1 cellular context compared by ENCODE assay signal in genomic region chr1:228417471-228418203, GRCh38.
A peak's percentile ranks its signal among the peaks of the same experiment; 100 is the strongest.
TF ChIP-seq lines count a peak whose summit lies in the region.

No MANE protein-coding gene starts in this region.

TF ChIP-seq in K562, 482 proteins besides CTCF, POLR2A, EP300 and RAD21 (continued from another document and continues in another):
- TF ChIP-seq HDAC6 (IDR thresholded peaks at IDR 0.05; ENCODE audit: low read depth, low read length) (no peak), SMAD3 (CRISPR knock-in tag; conservative IDR thresholded peaks at IDR 0.05) (0 out of 2 replicates have a peak, but pooled peaks have one; percentile 19), ID3 (CRISPR knock-in tag; IDR thresholded peaks at IDR 0.05) (no peak), ID3 (tag; IDR thresholded peaks at IDR 0.05) (peak; percentile 92), ZBTB9 (CRISPR knock-in tag; IDR thresholded peaks at IDR 0.05) (no peak), SRSF7 (optimal IDR thresholded peaks at IDR 0.05; ENCODE audit: low read depth, low read length) (no peak), RBBP5 (IDR thresholded peaks at IDR 0.05; ENCODE audit: borderline replicate concordance, insufficient read depth, low read length, poor library complexity, severe bottlenecking) (no peak), TRIM28 (IDR thresholded peaks at IDR 0.05) (no peak), KDM5B (IDR thresholded peaks at IDR 0.05; ENCODE audit: insufficient replicate concordance, low read depth, low read length) (no peak), KLF10 (CRISPR knock-in tag; IDR thresholded peaks at IDR 0.05) (no peak), NR2F6 (CRISPR knock-in tag; IDR thresholded peaks at IDR 0.05) (no peak), COPS2 (conservative IDR thresholded peaks at IDR 0.05) (no peak), STAT5A (IDR thresholded peaks at IDR 0.05; ENCODE audit: borderline replicate concordance, low read length) (peak; percentile 89), NR4A1 (CRISPR knock-in tag; IDR thresholded peaks at IDR 0.05) (no peak), NR4A1 (tag; IDR thresholded peaks at IDR 0.05) (peak; percentile 91), L3MBTL2 (IDR thresholded peaks at IDR 0.05) (no peak), EGR1 (conservative IDR thresholded peaks at IDR 0.05) (0 out of 2 replicates have a peak, but pooled peaks have one; percentile 3), PHTF2 (CRISPR knock-in tag; IDR thresholded peaks at IDR 0.05) (no peak), SAFB (IDR thresholded peaks at IDR 0.05; ENCODE audit: borderline replicate concordance, low read depth, low read length) (no peak), ZNF592 (IDR thresholded peaks at IDR 0.05) (peak; percentile 95), IRF9 (tag; IDR thresholded peaks at IDR 0.05) (peak; percentile 81), IRF1 (CRISPR knock-in tag; IDR thresholded peaks at IDR 0.05; ENCODE audit: borderline replicate concordance) (no peak), ZNF384 (IDR thresholded peaks at IDR 0.05; ENCODE audit: low read depth, low read length) (no peak), PTRF (tag; IDR thresholded peaks at IDR 0.05) (peak; percentile 67; the same call in 1 of the 2 replicates), ZNF124 (CRISPR knock-in tag; IDR thresholded peaks at IDR 0.05) (no peak), RBM39 (optimal IDR thresholded peaks at IDR 0.05; ENCODE audit: low read depth, low read length) (no peak), GATA2 (CRISPR knock-in tag; IDR thresholded peaks at IDR 0.05) (no peak), ZNF121 (CRISPR knock-in tag; conservative IDR thresholded peaks at IDR 0.05) (no peak), ELF2 (CRISPR knock-in tag; IDR thresholded peaks at IDR 0.05) (no peak; the same call in 1 of the 2 replicates), NRF1 (conservative IDR thresholded peaks at IDR 0.05 in 1 of 2, IDR thresholded peaks at IDR 0.05 in 1 of 2) (no peak), HNRNPL (IDR thresholded peaks at IDR 0.05; ENCODE audit: low read depth, low read length) (no peak), TAF7 (tag; IDR thresholded peaks at IDR 0.05) (no peak), USF1 (CRISPR knock-in tag; IDR thresholded peaks at IDR 0.05) (no peak), CTCFL (IDR thresholded peaks at IDR 0.05; ENCODE audit: borderline replicate concordance, insufficient read depth, low read depth, low read length, poor library complexity, severe bottlenecking) (no peak), EHMT2 (IDR thresholded peaks at IDR 0.05) (no peak), TCF3 (CRISPR knock-in tag; IDR thresholded peaks at IDR 0.05) (no peak), NR1H2 (CRISPR knock-in tag; IDR thresholded peaks at IDR 0.05) (no peak), ZNF232 (CRISPR knock-in tag; IDR thresholded peaks at IDR 0.05) (no peak), HNRNPLL (IDR thresholded peaks at IDR 0.05; ENCODE audit: low read depth, low read length, poor library complexity, severe bottlenecking) (no peak), CLOCK (CRISPR knock-in tag; IDR thresholded peaks at IDR 0.05; ENCODE audit: borderline replicate concordance) (0 out of 2 replicates have a peak, but pooled peaks have one; percentile 5), ZNF41 (CRISPR knock-in tag; conservative IDR thresholded peaks at IDR 0.05) (0 out of 2 replicates have a peak, but pooled peaks have one; percentile 19), NFATC3 (IDR thresholded peaks at IDR 0.05) (no peak), TCF7L2 (IDR thresholded peaks at IDR 0.05; ENCODE audit: low read depth, low read length) (no peak), PTTG1 (tag; IDR thresholded peaks at IDR 0.05; ENCODE audit: low read depth) (no peak), PHB (CRISPR knock-in tag; IDR thresholded peaks at IDR 0.05) (no peak), BMI1 (IDR thresholded peaks at IDR 0.05; ENCODE audit: low read length) (no peak), HCFC1 (IDR thresholded peaks at IDR 0.05; ENCODE audit: low read depth, low read length) (no peak), CBFB (CRISPR knock-in tag; IDR thresholded peaks at IDR 0.05) (no peak), CBX1 (IDR thresholded peaks at IDR 0.05; ENCODE audit: low read depth) (no peak), CUX1 (CRISPR knock-in tag; IDR thresholded peaks at IDR 0.05) (0 out of 2 replicates have a peak, but pooled peaks have one; percentile 79), SMAD4 (CRISPR knock-in tag; conservative IDR thresholded peaks at IDR 0.05) (peak; percentile 74), ZKSCAN8 (CRISPR knock-in tag; IDR thresholded peaks at IDR 0.05) (peak; percentile 53; the same call in 1 of the 2 replicates), ZNF57 (CRISPR knock-in tag; IDR thresholded peaks at IDR 0.05) (no peak), ERF (CRISPR knock-in tag; IDR thresholded peaks at IDR 0.05) (0 out of 2 replicates have a peak, but pooled peaks have one; percentile 30)
